ENCODE assay signal across 14 cellular contexts in genomic region chr21:44913425-44914175, GRCh38. TPM values are rescaled to one million over a fixed set of nuclear protein-coding genes. Genes with fewer than 3 reads are reported as not detected.
DNase-seq lines count a peak whose midpoint lies in the region; ATAC-seq and TF ChIP-seq lines count a peak whose summit lies in the region.
"Had no signal": no experiment of that assay in that cellular context is flagged by ENCODE, and none has a peak within 500 bp of the region (broad histone marks: within the 10 kb centered on the region; RNA-seq: fewer than 3 reads in every experiment).

No MANE protein-coding gene starts in this region.

- H3K4me3 ChIP-seq in PC-3 (ENCODE audit: low read length) = no peak overlapping the region
- peak overlapping the region; percentile 44 for H3K4me3 ChIP-seq in effector memory CD4-positive, alpha-beta T cell (ENCODE audit: insufficient read depth, low read depth, low read length, poor library complexity, severe bottlenecking)
- H3K4me3 ChIP-seq: SK-N-MC had no signal

- H3K27me3 ChIP-seq in PC-3 (ENCODE audit: low read length) = no peaks in the 10 kb centered on the region
- no peaks in the 10 kb centered on the region for H3K27me3 ChIP-seq in effector memory CD4-positive, alpha-beta T cell (replicated peaks; ENCODE audit: control insufficient read depth, insufficient read depth, low read length, poor library complexity, severe bottlenecking)
- H3K27me3 ChIP-seq: left lung had no signal

- no peaks in the 10 kb centered on the region for H3K9me3 ChIP-seq in PC-3 (ENCODE audit: low read length)
- no peaks in the 10 kb centered on the region for H3K9me3 ChIP-seq in effector memory CD4-positive, alpha-beta T cell (ENCODE audit: control insufficient read depth, low read length)
- H3K9me3 ChIP-seq: left lung had no signal

- H3K27ac ChIP-seq in PC-3 (ENCODE audit: low read length) (peak overlapping the region; percentile 73), substantia nigra (ENCODE audit: low read depth, low read length, poor library complexity, severe bottlenecking) (no peak overlapping the region)
- peak overlapping the region; percentile 74 for H3K27ac ChIP-seq in effector memory CD4-positive, alpha-beta T cell (ENCODE audit: insufficient read depth, low read length, poor library complexity, severe bottlenecking)

- H3K36me3 Mint-ChIP-seq in activated CD4-positive, alpha-beta T cell treated with anti-CD3 and anti-CD28 coated beads, Interleukin-2, amount 10 ng/mL, durations not matched to agents 7 days and 5 days (ENCODE audit: low read depth) = peaks cover 47% of the 10 kb centered on the region
- H3K36me3 Mint-ChIP-seq in stimulated activated effector memory CD8-positive, alpha-beta T cell treated with anti-CD3 and anti-CD28 coated beads, Interleukin-12 subunit alpha, Interleukin-12 subunit beta, amount 100 ng/mL, for 72 hours = peaks cover 93% of the 10 kb centered on the region

- H3K4me1 Mint-ChIP-seq in activated CD4-positive, alpha-beta T cell treated with anti-CD3 and anti-CD28 coated beads, Interleukin-2, amount 10 ng/mL, durations not matched to agents 7 days and 5 days = peaks cover 88% of the 10 kb centered on the region
- H3K4me1 Mint-ChIP-seq in stimulated activated effector memory CD8-positive, alpha-beta T cell treated with anti-CD3 and anti-CD28 coated beads, Interleukin-12 subunit alpha, Interleukin-12 subunit beta, amount 100 ng/mL, for 72 hours = peaks cover 96% of the 10 kb centered on the region

- intact Hi-C loops in PC-3 (cut with micrococcal nuclease) = loop anchor here (5.0 kb wide), 1 partner anchor 36 kb away; no protein-coding TSS in a partner anchor

- DNase-seq in activated CD4-positive, alpha-beta T cell treated with anti-CD3 and anti-CD28 coated beads, Interleukin-2, amount 10 ng/mL, durations not matched to agents 7 days and 5 days = no peak
- no peak for DNase-seq in activated CD4-positive, alpha-beta T cell treated with anti-CD3 and anti-CD28 coated beads, Interleukin-2, amount 50 U/mL, for 1 hour
- DNase-seq in PC-3 = no peak
- DNase-seq in effector memory CD4-positive, alpha-beta T cell = no peak
- no peak for DNase-seq in stimulated activated effector memory CD8-positive, alpha-beta T cell treated with anti-CD3 and anti-CD28 coated beads, Interleukin-12 subunit alpha, Interleukin-12 subunit beta, amount 100 ng/mL, for 72 hours (ENCODE audit: low spot score in 2 of 2)
- no peak for DNase-seq in AG08396 (ENCODE audit: low spot score)
- no peak for DNase-seq in substantia nigra (lab: John Stamatoyannopoulos, UW)
- DNase-seq in NCI-H2196 (lab: John Stamatoyannopoulos, UW; ENCODE audit: unreplicated experiment) = no peak
- DNase-seq: ACHN; amygdala; NCI-H510A; stimulated activated CD4-positive, alpha-beta T cell treated with anti-CD3 and anti-CD28 coated beads, Interleukin-2, amount 100 ng/mL, for 48 hours had no signal

- no peak for ATAC-seq in PC-3
- ATAC-seq in stimulated activated effector memory CD8-positive, alpha-beta T cell treated with anti-CD3 and anti-CD28 coated beads, Interleukin-12 subunit alpha, Interleukin-12 subunit beta, amount 100 ng/mL, for 72 hours = no peak

- CTCF ChIA-PET in activated CD4-positive, alpha-beta T cell treated with anti-CD3 and anti-CD28 coated beads, Interleukin-2, amount 10 ng/mL, durations not matched to agents 7 days and 5 days (lab: Charles Lee) = interaction anchor here (1.0 to 5.5 kb wide), 6 partner anchors 13 to 189 kb away, joined by 3 to 39 read pairs (median 4); no protein-coding TSS in a partner anchor
- CTCF ChIA-PET in PC-3 (lab: Charles Lee) = no interaction called here

- H3K27me3 Mint-ChIP-seq in activated CD4-positive, alpha-beta T cell treated with anti-CD3 and anti-CD28 coated beads, Interleukin-2, amount 10 ng/mL, durations not matched to agents 7 days and 5 days = no peaks in the 10 kb centered on the region

- TF ChIP-seq CTCF in PC-3 (conservative IDR thresholded peaks at IDR 0.05; ENCODE audit: low read depth, low read length) = no peak

- H3K36me3 ChIP-seq in PC-3 (ENCODE audit: low read depth, low read length) = no peaks in the 10 kb centered on the region
- H3K36me3 ChIP-seq in effector memory CD4-positive, alpha-beta T cell (ENCODE audit: control insufficient read depth, insufficient read depth, low read length) = peaks cover 10% of the 10 kb centered on the region

- no TSS peak for BruUV-seq in PC-3 (replicated peaks; lab: Mats Ljungman, UMichigan)

- POLR2A ChIA-PET in activated CD4-positive, alpha-beta T cell treated with anti-CD3 and anti-CD28 coated beads, Interleukin-2, amount 10 ng/mL, durations not matched to agents 7 days and 5 days (lab: Charles Lee) = no interaction called here
- POLR2A ChIA-PET in PC-3 (lab: Charles Lee; ENCODE audit: unreplicated experiment) = interaction anchor here (0.5 kb wide), 1 partner anchor 14 kb away, joined by 18 read pairs; no protein-coding TSS in a partner anchor

- no peak overlapping the region for H3K9ac ChIP-seq in PC-3 (ENCODE audit: low read length)

- peak overlapping the region; percentile 99 for H3K4me3 Mint-ChIP-seq in activated CD4-positive, alpha-beta T cell treated with anti-CD3 and anti-CD28 coated beads, Interleukin-2, amount 10 ng/mL, durations not matched to agents 7 days and 5 days
- H3K4me3 Mint-ChIP-seq in stimulated activated effector memory CD8-positive, alpha-beta T cell treated with anti-CD3 and anti-CD28 coated beads, Interleukin-12 subunit alpha, Interleukin-12 subunit beta, amount 100 ng/mL, for 72 hours = peak overlapping the region; percentile 98

- H2AFZ ChIP-seq in PC-3 (ENCODE audit: low read length) = no peak overlapping the region

- no peaks in the 10 kb centered on the region for H3K9me2 ChIP-seq in PC-3 (replicated peaks; ENCODE audit: low read length)

- H3K79me2 ChIP-seq in PC-3 (ENCODE audit: low read length) = peaks cover 28% of the 10 kb centered on the region

- peaks cover 79% of the 10 kb centered on the region for H3K4me1 ChIP-seq in PC-3 (ENCODE audit: insufficient read depth, low read length)
- peaks cover 79% of the 10 kb centered on the region for H3K4me1 ChIP-seq in effector memory CD4-positive, alpha-beta T cell (ENCODE audit: control insufficient read depth, insufficient read depth, low read length, poor library complexity, severe bottlenecking)

- peaks cover 10% of the 10 kb centered on the region for H3F3A ChIP-seq in PC-3 (ENCODE audit: low read length, unreplicated experiment)

- H3K4me2 ChIP-seq in PC-3 (ENCODE audit: low read length) = peak overlapping the region; percentile 61; the same call in 1 of the 2 replicates

- H4K20me1 ChIP-seq in PC-3 (ENCODE audit: low read length) = no peaks in the 10 kb centered on the region

- H3K9me3 Mint-ChIP-seq in activated CD4-positive, alpha-beta T cell treated with anti-CD3 and anti-CD28 coated beads, Interleukin-2, amount 10 ng/mL, durations not matched to agents 7 days and 5 days = no peaks in the 10 kb centered on the region
- H3K9me3 Mint-ChIP-seq in stimulated activated effector memory CD8-positive, alpha-beta T cell treated with anti-CD3 and anti-CD28 coated beads, Interleukin-12 subunit alpha, Interleukin-12 subunit beta, amount 100 ng/mL, for 72 hours = no peaks in the 10 kb centered on the region

- peak overlapping the region; percentile 87 for H3K27ac Mint-ChIP-seq in activated CD4-positive, alpha-beta T cell treated with anti-CD3 and anti-CD28 coated beads, Interleukin-2, amount 10 ng/mL, durations not matched to agents 7 days and 5 days
- H3K27ac Mint-ChIP-seq in stimulated activated effector memory CD8-positive, alpha-beta T cell treated with anti-CD3 and anti-CD28 coated beads, Interleukin-12 subunit alpha, Interleukin-12 subunit beta, amount 100 ng/mL, for 72 hours = peak overlapping the region; percentile 93

RNA-seq across cellular contexts. Expression of gene ITGB2, which starts 7.1 kb away (rescaled TPM):
- total RNA-seq in activated CD4-positive, alpha-beta T cell treated with anti-CD3 and anti-CD28 coated beads, Interleukin-2, amount 10 ng/mL, durations not matched to agents 7 days and 5 days = 100 to 1,000 TPM; 439 to 500 TPM
- 45.1 and 45.7 TPM in 2 replicates for total RNA-seq in PC-3 (2014; rRNA removed)

RNA-seq across cellular contexts. Expression of gene SLX9, which starts 26.2 kb away (rescaled TPM):
- 10 to 100 TPM; 32.7 to 39.8 TPM for total RNA-seq in activated CD4-positive, alpha-beta T cell treated with anti-CD3 and anti-CD28 coated beads, Interleukin-2, amount 10 ng/mL, durations not matched to agents 7 days and 5 days
- 80.1 and 94.9 TPM in 2 replicates for total RNA-seq in PC-3 (2014; rRNA removed)

RNA-seq across cellular contexts. Expression of gene PTTG1IP, which starts 40.1 kb away (rescaled TPM):
- total RNA-seq in activated CD4-positive, alpha-beta T cell treated with anti-CD3 and anti-CD28 coated beads, Interleukin-2, amount 10 ng/mL, durations not matched to agents 7 days and 5 days = 10 to 100 TPM; 70.2 to 79.9 TPM
- 330 and 455 TPM in 2 replicates for total RNA-seq in PC-3 (2014; rRNA removed)
